ENCODE assay signal across 8 cellular contexts in the genomic region with DNA sequence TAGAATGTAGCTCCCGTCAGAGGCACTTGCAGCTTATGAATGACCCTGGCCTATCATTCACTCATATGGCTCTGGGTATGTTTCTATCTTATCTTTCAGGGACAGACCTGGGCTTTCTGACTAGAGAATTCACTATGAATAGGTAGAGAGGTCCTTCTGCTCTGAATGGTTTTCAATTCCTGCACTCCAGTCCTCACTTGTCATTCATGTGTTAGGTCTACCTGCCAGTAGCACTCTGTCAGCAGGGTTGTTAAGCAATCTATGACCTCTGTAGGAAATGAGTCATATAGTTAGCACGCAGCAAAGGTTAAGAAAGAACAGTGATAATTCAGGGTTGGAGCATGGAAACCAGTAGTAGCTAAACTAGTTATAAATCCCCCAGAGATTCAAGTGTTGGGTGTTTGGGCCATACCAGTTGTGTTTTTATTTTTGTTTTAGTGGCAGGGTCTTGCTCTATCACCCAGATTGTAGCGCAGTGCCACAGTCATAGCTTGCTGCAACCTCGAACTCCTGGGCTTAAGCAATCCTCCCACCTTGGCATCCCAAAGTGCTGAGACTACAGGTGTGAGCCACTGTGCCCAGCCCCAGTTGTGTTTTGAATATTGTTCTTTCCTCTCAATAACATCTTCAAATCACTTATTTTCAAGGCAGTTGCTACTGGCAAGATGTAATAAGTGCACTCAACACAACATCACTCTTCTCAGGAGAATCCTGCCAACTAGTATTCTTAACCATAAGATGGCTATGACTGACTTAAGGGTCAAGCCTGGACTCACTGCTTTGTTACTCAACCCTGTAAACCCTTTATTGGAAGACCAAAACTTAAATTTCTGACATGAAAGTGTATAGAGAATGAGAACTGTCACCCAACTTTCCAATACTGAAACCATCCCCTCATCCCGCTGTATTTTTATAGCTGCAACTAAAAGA. TPM values are rescaled to one million over a fixed set of nuclear protein-coding genes. Genes with fewer than 3 reads are reported as not detected.
A peak's percentile ranks its signal among the peaks of the same experiment; 100 is the strongest.
DNase-seq lines count a peak whose midpoint lies in the region; ATAC-seq and TF ChIP-seq lines count a peak whose summit lies in the region.

No MANE protein-coding gene starts in this region.

- H3K36me3 ChIP-seq in mammary epithelial cell (ENCODE audit: insufficient read depth, low read length) = no peaks in the 10 kb centered on the region
- no peaks in the 10 kb centered on the region for H3K36me3 ChIP-seq in suprapubic skin
- no peaks in the 10 kb centered on the region for H3K36me3 ChIP-seq in neuronal stem cell (replicated peaks in 1 of 2; ENCODE audit: control insufficient read depth in 2 of 2, insufficient read depth in 2 of 2, low read length in 2 of 2)

- TF ChIP-seq EP300 in suprapubic skin (IDR thresholded peaks at IDR 0.05) = no peak

- H2BK5ac ChIP-seq in neuronal stem cell (ENCODE audit: low read length) = no peak overlapping the region

- no peak overlapping the region for H2BK12ac ChIP-seq in neuronal stem cell (ENCODE audit: low read length)

- H3K4me1 ChIP-seq in mammary epithelial cell (ENCODE audit: insufficient read depth, low read length) (peaks cover 32% of the 10 kb centered on the region), suprapubic skin (no peaks in the 10 kb centered on the region), neuronal stem cell (ENCODE audit: control insufficient read depth in 2 of 2, insufficient read depth in 1 of 2, low read depth in 1 of 2, low read length in 2 of 2) (no peaks in the 10 kb centered on the region)

- no peak overlapping the region for H2AK5ac ChIP-seq in neuronal stem cell (ENCODE audit: low read depth, low read length)

- peak; percentile 37 for DNase-seq in Caki2 (ENCODE audit: low read depth)
- peak; percentile 79 for DNase-seq in mammary epithelial cell
- no peak for DNase-seq in dedifferentiated amniotic fluid mesenchymal stem cell (ENCODE audit: extremely low spot score)
- no peak for DNase-seq in suprapubic skin (ENCODE audit: low spot score in 2 of 2)
- no peak for DNase-seq in neuronal stem cell (ENCODE audit: low spot score)
- no peak for DNase-seq in globus pallidus (ENCODE audit: low spot score)

- peak; percentile 77 for ATAC-seq in GM19438 (IDR thresholded peaks at IDR 0.05; ENCODE audit: low read depth, unreplicated experiment)
- peak; percentile 95 for ATAC-seq in HG03571 (IDR thresholded peaks at IDR 0.05; ENCODE audit: unreplicated experiment)

- no peak for TF ChIP-seq POLR2A in suprapubic skin (IDR thresholded peaks at IDR 0.05)

- H3K9ac ChIP-seq in mammary epithelial cell (ENCODE audit: insufficient read depth, low read length) = no peak overlapping the region
- H3K9ac ChIP-seq in neuronal stem cell (ENCODE audit: low read depth, low read length, poor library complexity) = no peak overlapping the region

- 41% methylated on average over 4 of the region's 5 CpGs for WGBS in mammary epithelial cell (ENCODE audit: low coverage, missing lambda C conversion rate)
- 77% methylated on average over 5 of the region's 5 CpGs for WGBS in suprapubic skin
- no CpG with 5 or more reads among the region's 5 CpGs for WGBS in neuronal stem cell (ENCODE audit: extremely low coverage in 2 of 2, insufficient read length in 2 of 2, insufficient replicate concordance in 1 of 2), 2 donors

- no peak overlapping the region for H3K4me3 ChIP-seq in mammary epithelial cell (replicated peaks in 1 of 3; ENCODE audit: insufficient read depth in 1 of 3, low read depth in 2 of 3, low read length in 3 of 3)
- no peak overlapping the region for H3K4me3 ChIP-seq in suprapubic skin
- H3K4me3 ChIP-seq in neuronal stem cell (ENCODE audit: low read length in 2 of 2) = no peak overlapping the region

- no peak overlapping the region for H2BK120ac ChIP-seq in neuronal stem cell (ENCODE audit: low read depth, low read length)

- no peak overlapping the region for H3K23ac ChIP-seq in neuronal stem cell (ENCODE audit: low read depth, low read length, poor library complexity)

- no peak overlapping the region for H4K8ac ChIP-seq in neuronal stem cell (ENCODE audit: low read depth, low read length)

- BruUV-seq in mammary epithelial cell (replicated peaks; lab: Mats Ljungman, UMichigan) = no TSS peak

- H4K20me1 ChIP-seq in mammary epithelial cell (ENCODE audit: insufficient read depth, low read length) = no peaks in the 10 kb centered on the region

- CTCF ChIA-PET in mammary epithelial cell (lab: Charles Lee; ENCODE audit: low non-redundant PET) = no interaction called here

- H3K27me3 ChIP-seq in mammary epithelial cell (ENCODE audit: insufficient read depth, low read length) = no peaks in the 10 kb centered on the region
- no peaks in the 10 kb centered on the region for H3K27me3 ChIP-seq in suprapubic skin
- no peaks in the 10 kb centered on the region for H3K27me3 ChIP-seq in neuronal stem cell (ENCODE audit: control insufficient read depth in 3 of 3, insufficient read depth in 3 of 3, low read depth in 1 of 3, low read length in 3 of 3)

- H2BK15ac ChIP-seq in neuronal stem cell (ENCODE audit: low read length) = no peak overlapping the region

- no peak overlapping the region for H3K18ac ChIP-seq in neuronal stem cell (ENCODE audit: low read length)

- no peak overlapping the region for H4K91ac ChIP-seq in neuronal stem cell (ENCODE audit: low read depth, low read length, poor library complexity)

- H3K4ac ChIP-seq in neuronal stem cell (ENCODE audit: low read length) = no peak overlapping the region

- H3K79me1 ChIP-seq in neuronal stem cell (ENCODE audit: low read depth, low read length) = no peaks in the 10 kb centered on the region

- H3K27ac ChIP-seq in mammary epithelial cell (ENCODE audit: insufficient read depth, low read depth, low read length) (peak overlapping the region; percentile 76), suprapubic skin (no peak overlapping the region), neuronal stem cell (replicated peaks; ENCODE audit: low read length) (no peak overlapping the region)

- H3K79me2 ChIP-seq in mammary epithelial cell (ENCODE audit: insufficient read depth, low read length) = no peaks in the 10 kb centered on the region

- H3K4me2 ChIP-seq in mammary epithelial cell (ENCODE audit: insufficient read depth, low read depth, low read length) (peak overlapping the region; percentile 47), neuronal stem cell (ENCODE audit: insufficient read depth, low read length, poor library complexity, severe bottlenecking) (no peak overlapping the region)

- no peak for TF ChIP-seq CTCF in mammary epithelial cell (conservative IDR thresholded peaks at IDR 0.05 in 1 of 2, IDR thresholded peaks at IDR 0.05 in 1 of 2; ENCODE audit: extremely low read depth in 1 of 2, insufficient read depth in 1 of 2, low read depth in 1 of 2, low read length in 2 of 2)
- no peak for TF ChIP-seq CTCF in suprapubic skin (IDR thresholded peaks at IDR 0.05)

- no peak overlapping the region for H3K14ac ChIP-seq in neuronal stem cell (ENCODE audit: low read length)

- dilution Hi-C loops in mammary epithelial cell (cut with HindIII; ENCODE audit: low sequenced_read_pairs) = no loop called here

- in situ Hi-C loops in Caki2 (cut with HindIII; ENCODE audit: low pct_unique_long_range_greater_than_20kb, low sequenced_read_pairs) = no loop called here
- in situ Hi-C loops in mammary epithelial cell (cut with MboI; ENCODE audit: low sequenced_read_pairs in 2 of 2) = no loop called here

- intact Hi-C loops in mammary epithelial cell (cut with micrococcal nuclease) = loop anchor here (2.0 to 5.0 kb wide), 2 partner anchors 14 to 97 kb away; no protein-coding TSS in a partner anchor

- H2AFZ ChIP-seq in mammary epithelial cell (ENCODE audit: low read depth, low read length) (no peak overlapping the region), neuronal stem cell (ENCODE audit: low read length) (no peak overlapping the region)

- H3K9me3 ChIP-seq in mammary epithelial cell (replicated peaks; ENCODE audit: insufficient read depth, low read length) (no peaks in the 10 kb centered on the region), suprapubic skin (no peaks in the 10 kb centered on the region), neuronal stem cell (replicated peaks in 1 of 2; ENCODE audit: control insufficient read depth in 2 of 2, insufficient read depth in 1 of 2, low read depth in 1 of 2, low read length in 2 of 2) (no peaks in the 10 kb centered on the region)

RNA-seq across cellular contexts. Expression of a gene that starts 25.1 kb away (rescaled TPM):
- total RNA-seq in Caki2 (2014; rRNA removed; shearing (Covaris generic); ENCODE audit: low replicate concordance) = not detected in 2 replicates
- total RNA-seq in mammary epithelial cell (not detected), suprapubic skin (not detected)
- not detected for polyA plus RNA-seq in mammary epithelial cell
- polyA minus RNA-seq in mammary epithelial cell = not detected
- polyA plus RNA-seq in neuronal stem cell (2013, experiment 1 of 2) = not detected
- polyA plus RNA-seq in neuronal stem cell (2013, experiment 2 of 2) = not detected

RNA-seq across cellular contexts. Expression of a gene that starts 57.3 kb away (rescaled TPM):
- total RNA-seq in Caki2 (2014; rRNA removed; shearing (Covaris generic); ENCODE audit: low replicate concordance) = 15.2 and 19.2 TPM in 2 replicates
- total RNA-seq in mammary epithelial cell (10 to 100 TPM; 15.2 to 15.5 TPM), suprapubic skin (10 to 100 TPM; 13.6 to 34.8 (median 19.0) TPM)
- polyA plus RNA-seq in mammary epithelial cell = 11.3 TPM
- polyA minus RNA-seq in mammary epithelial cell = 29.2 TPM
- 5.8 TPM for polyA plus RNA-seq in neuronal stem cell (2013, experiment 1 of 2)
- polyA plus RNA-seq in neuronal stem cell (2013, experiment 2 of 2) = 6.0 TPM

Comparison
In these comparisons a context has a peak if more than half of its experiments do, and no peak if none do; other contexts are left out.
1. DNase-seq: peak in Caki2 (single experiment) and mammary epithelial cell (single experiment); none in dedifferentiated amniotic fluid mesenchymal stem cell (single experiment), suprapubic skin (0 of 2), neuronal stem cell (single experiment) and globus pallidus (single experiment).